In the genomic region with DNA sequence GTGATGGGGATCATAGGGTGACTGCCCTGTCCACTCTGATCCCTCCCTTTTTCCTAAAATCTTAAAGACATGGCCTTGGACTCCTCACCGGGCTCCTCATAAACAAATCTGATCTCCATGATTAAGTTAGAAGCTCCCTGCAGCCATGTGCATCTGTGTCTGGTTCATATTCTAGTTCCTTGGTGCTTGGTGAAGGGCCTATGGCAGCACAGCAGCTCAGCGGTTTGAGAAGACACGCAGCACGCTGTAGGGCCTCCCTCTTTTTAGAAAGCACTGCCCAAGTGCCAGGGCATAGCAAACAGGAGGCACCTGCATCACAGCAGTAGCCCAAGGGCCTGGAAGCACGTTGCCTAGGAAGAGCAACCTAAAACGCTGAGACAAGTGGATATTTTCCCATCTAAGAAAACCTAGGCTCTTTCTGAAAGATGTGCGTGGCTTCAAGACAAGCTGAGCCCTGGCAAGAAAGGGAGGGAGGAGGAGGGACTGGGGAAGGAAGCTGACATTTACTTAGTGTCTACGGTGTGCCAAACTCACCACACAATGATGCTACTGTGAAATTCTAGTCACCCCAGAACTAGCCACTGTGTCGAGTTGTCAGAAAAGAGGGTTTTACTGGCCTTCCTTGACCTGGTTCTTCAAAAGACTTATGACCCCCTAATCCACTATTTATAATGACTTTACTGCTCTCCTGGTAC, we compare ENCODE assay signal across 9 cellular contexts. TPM values are rescaled to one million over a fixed set of nuclear protein-coding genes. Genes with fewer than 3 reads are reported as not detected.
A peak's percentile ranks its signal among the peaks of the same experiment; 100 is the strongest.
DNase-seq lines count a peak whose midpoint lies in the region; ATAC-seq and TF ChIP-seq lines count a peak whose summit lies in the region.
"Had no signal": no experiment of that assay in that cellular context is flagged by ENCODE, and none has a peak within 500 bp of the region (broad histone marks: within the 10 kb centered on the region; RNA-seq: fewer than 3 reads in every experiment).

No MANE protein-coding gene starts in this region.

- TF ChIP-seq POLR2A in sigmoid colon (IDR thresholded peaks at IDR 0.05) (no peak), esophagus squamous epithelium (IDR thresholded peaks at IDR 0.05) (no peak)

- POLR2A ChIA-PET in activated CD4-positive, alpha-beta memory T cell treated with anti-CD3 and anti-CD28 coated beads for 36 hours (lab: Charles Lee): interaction anchor here (0.9 to 1.0 kb wide), 2 partner anchors 12 to 13 kb away, joined by 3 to 4 read pairs; no protein-coding TSS in a partner anchor

- no peak for TF ChIP-seq EP300 in sigmoid colon (IDR thresholded peaks at IDR 0.05)

- no peak overlapping the region for H3K4me3 Mint-ChIP-seq in activated CD4-positive, alpha-beta memory T cell treated with anti-CD3 and anti-CD28 coated beads for 36 hours

- peaks cover 0 to 17% of the 10 kb centered on the region in 2 donors for H3K36me3 ChIP-seq in psoas muscle (ENCODE audit: insufficient read depth in 1 of 2, low read depth in 1 of 2)
- peaks cover 8 to 13% (median 11%) of the 10 kb centered on the region in 4 donors for H3K36me3 ChIP-seq in sigmoid colon
- peaks cover 13 to 40% (median 14%) of the 10 kb centered on the region in 3 donors for H3K36me3 ChIP-seq in esophagus squamous epithelium

- intact Hi-C loops in activated CD4-positive, alpha-beta memory T cell treated with anti-CD3 and anti-CD28 coated beads for 36 hours (cut with micrococcal nuclease): no loop called here
- intact Hi-C loops in psoas muscle (cut with DNase I): loop anchor here in 1 of 2 donors (5.0 kb wide), 1 partner anchor 44 kb away; no protein-coding TSS in a partner anchor
- intact Hi-C loops in sigmoid colon (cut with DNase I): no loop called here
- intact Hi-C loops in esophagus squamous epithelium (cut with DNase I): no loop called here

- peak overlapping the region; percentile 53 for H3K27ac ChIP-seq in psoas muscle
- no peak overlapping the region for H3K27ac ChIP-seq in sigmoid colon
- peak overlapping the region in 2 of 4 donors; percentile 16 to 34 for H3K27ac ChIP-seq in esophagus squamous epithelium

- H3K4me3 ChIP-seq in psoas muscle: no peak overlapping the region
- H3K4me3 ChIP-seq in sigmoid colon: no peak overlapping the region
- H3K4me3 ChIP-seq in esophagus squamous epithelium: no peak overlapping the region

- H3K4me1 ChIP-seq in psoas muscle (peaks cover 42% of the 10 kb centered on the region), sigmoid colon (peaks cover 0 to 26% (median 12%) of the 10 kb centered on the region in 4 donors), esophagus squamous epithelium (peaks cover 4 to 46% (median 6%) of the 10 kb centered on the region in 3 donors)

- peaks cover 27% of the 10 kb centered on the region for H3K4me1 Mint-ChIP-seq in activated CD4-positive, alpha-beta memory T cell treated with anti-CD3 and anti-CD28 coated beads for 36 hours (ENCODE audit: low read depth)

- H3K27me3 Mint-ChIP-seq in activated CD4-positive, alpha-beta memory T cell treated with anti-CD3 and anti-CD28 coated beads for 36 hours: no peaks in the 10 kb centered on the region

- no peaks in the 10 kb centered on the region for H3K9me3 Mint-ChIP-seq in activated CD4-positive, alpha-beta memory T cell treated with anti-CD3 and anti-CD28 coated beads for 36 hours

- no peaks in the 10 kb centered on the region for H3K27me3 ChIP-seq in psoas muscle (ENCODE audit: insufficient read depth in 3 of 3, low read length in 2 of 3)
- H3K27me3 ChIP-seq in sigmoid colon: no peaks in the 10 kb centered on the region
- no peaks in the 10 kb centered on the region for H3K27me3 ChIP-seq in esophagus squamous epithelium

- TF ChIP-seq CTCF in psoas muscle (IDR thresholded peaks at IDR 0.05) (no peak), sigmoid colon (IDR thresholded peaks at IDR 0.05) (no peak), esophagus squamous epithelium (IDR thresholded peaks at IDR 0.05) (no peak)

- whole genome bisulfite sequencing in psoas muscle, 3 donors: 53 to 70% (median 67%) methylated on average over 9 of the region's 9 CpGs
- 56 to 58% methylated on average over 9 of the region's 9 CpGs for WGBS in sigmoid colon, 2 donors
- 51 to 70% methylated on average over 6 of the region's 9 CpGs for WGBS in esophagus squamous epithelium, 2 donors

- peak overlapping the region; percentile 34 for H3K27ac Mint-ChIP-seq in activated CD4-positive, alpha-beta memory T cell treated with anti-CD3 and anti-CD28 coated beads for 36 hours

- CTCF ChIA-PET in activated CD4-positive, alpha-beta memory T cell treated with anti-CD3 and anti-CD28 coated beads for 36 hours (lab: Charles Lee): interaction anchor here (1.0 to 3.0 kb wide), 3 partner anchors 12 to 93 kb away, joined by 3 to 24 read pairs (median 5); no protein-coding TSS in a partner anchor

- ATAC-seq in GM18867 (IDR thresholded peaks at IDR 0.05; ENCODE audit: unreplicated experiment): peak; percentile 35
- ATAC-seq in GM21825 (IDR thresholded peaks at IDR 0.05; ENCODE audit: unreplicated experiment): peak; percentile 15
- ATAC-seq in psoas muscle: no peak

- H3K36me3 Mint-ChIP-seq in activated CD4-positive, alpha-beta memory T cell treated with anti-CD3 and anti-CD28 coated beads for 36 hours: peaks cover 4% of the 10 kb centered on the region

- no peak for DNase-seq in activated CD4-positive, alpha-beta memory T cell treated with anti-CD3 and anti-CD28 coated beads for 36 hours
- DNase-seq in psoas muscle (no peak), COR-L47 (lab: John Stamatoyannopoulos, UW) (no peak), sigmoid colon (no peak), esophagus squamous epithelium (lab: John Stamatoyannopoulos, UW) (no peak)
- DNase-seq: NCI-H2227 treated with DMSO at 0.1 percent for 48 hours had no signal

- H3K9me3 ChIP-seq in psoas muscle: no peaks in the 10 kb centered on the region
- H3K9me3 ChIP-seq in sigmoid colon: no peaks in the 10 kb centered on the region
- H3K9me3 ChIP-seq in esophagus squamous epithelium: no peaks in the 10 kb centered on the region

RNA-seq across cellular contexts. Expression of a gene that starts 14.9 kb away (rescaled TPM):
- total RNA-seq in activated CD4-positive, alpha-beta memory T cell treated with anti-CD3 and anti-CD28 coated beads for 36 hours: 10 to 100 TPM; 51.4 to 57.6 TPM
- 10 to 100 TPM; 17.7 to 34.5 (median 27.0) TPM for total RNA-seq in psoas muscle
- 10 to 100 TPM; 33.2 to 43.5 (median 42.8) TPM for polyA plus RNA-seq in psoas muscle
- 10 to 100 TPM; 21.1 to 46.8 (median 30.6) TPM for total RNA-seq in sigmoid colon
- 10 to 100 TPM; 46.9 to 48.6 (median 48.4) TPM for polyA plus RNA-seq in sigmoid colon
- 100 to 1,000 TPM in 1 of 4 donors, 10 to 100 TPM in 3; 53.3 to 113 (median 60.9) TPM for total RNA-seq in esophagus squamous epithelium

RNA-seq across cellular contexts. Expression of a gene that starts 15.3 kb away (rescaled TPM):
- 10 to 100 TPM; 77.6 to 79.5 TPM for total RNA-seq in activated CD4-positive, alpha-beta memory T cell treated with anti-CD3 and anti-CD28 coated beads for 36 hours
- 10 to 100 TPM; 32.1 to 67.3 (median 52.6) TPM for total RNA-seq in psoas muscle
- polyA plus RNA-seq in psoas muscle: 10 to 100 TPM; 40.2 to 73.6 (median 48.6) TPM
- 10 to 100 TPM; 27.8 to 37.8 (median 36.2) TPM for total RNA-seq in sigmoid colon
- polyA plus RNA-seq in sigmoid colon: 100 to 1,000 TPM in 1 of 3 donors, 10 to 100 TPM in 2; 28.7 to 131 (median 33.0) TPM
- 100 to 1,000 TPM in 1 of 4 donors, 10 to 100 TPM in 3; 65.8 to 131 (median 88.7) TPM for total RNA-seq in esophagus squamous epithelium

RNA-seq across cellular contexts. Expression of a gene that starts 31.4 kb away (rescaled TPM):
- not detected for total RNA-seq in activated CD4-positive, alpha-beta memory T cell treated with anti-CD3 and anti-CD28 coated beads for 36 hours
- total RNA-seq in psoas muscle (under 1 TPM in 1 of 4 donors, not detected in 3; 0.19 TPM), sigmoid colon (under 1 TPM in 1 of 4 donors, not detected in 3; 0.41 TPM), esophagus squamous epithelium (under 1 TPM in 1 of 4 donors, not detected in 3; 0.11 TPM)
- polyA plus RNA-seq in psoas muscle (under 1 TPM in 2 of 3 donors, not detected in 1; 0.03 to 0.04 TPM), sigmoid colon (under 1 TPM in 1 of 3 donors, not detected in 2; 0.28 TPM)
- total RNA-seq: renal cortical epithelial cell had no signal

RNA-seq across cellular contexts. Expression of a gene that starts 32.0 kb away (rescaled TPM):
- total RNA-seq in activated CD4-positive, alpha-beta memory T cell treated with anti-CD3 and anti-CD28 coated beads for 36 hours: 10 to 100 TPM; 56.4 to 60.0 TPM
- total RNA-seq in psoas muscle (10 to 100 TPM; 37.6 to 61.2 (median 43.2) TPM), sigmoid colon (10 to 100 TPM; 34.9 to 52.0 (median 45.5) TPM), esophagus squamous epithelium (10 to 100 TPM; 26.5 to 51.9 (median 47.9) TPM)
- polyA plus RNA-seq in psoas muscle (10 to 100 TPM; 26.4 to 50.5 (median 38.9) TPM), sigmoid colon (10 to 100 TPM; 45.6 to 87.4 (median 56.5) TPM)

RNA-seq across cellular contexts. Expression of a gene that starts 45.2 kb away (rescaled TPM):
- not detected for total RNA-seq in activated CD4-positive, alpha-beta memory T cell treated with anti-CD3 and anti-CD28 coated beads for 36 hours
- total RNA-seq in psoas muscle (under 1 TPM in 2 of 4 donors, not detected in 2; 0.36 to 0.66 TPM), sigmoid colon (1 to 10 TPM in 1 of 4 donors, not detected in 3; 1.8 TPM), esophagus squamous epithelium (under 1 TPM in 1 of 4 donors, not detected in 3; 0.18 TPM)
- polyA plus RNA-seq in psoas muscle (not detected), sigmoid colon (under 1 TPM in 1 of 3 donors, not detected in 2; 0.64 TPM)
- total RNA-seq: renal cortical epithelial cell had no signal

Comparison
In these comparisons a context has a peak if more than half of its experiments do, and no peak if none do; other contexts are left out.
1. ATAC-seq: peak in GM18867 (single experiment) and GM21825 (single experiment); none in psoas muscle (0 of 4).